ENCODE assay signal across 16 cellular contexts in the genomic region with DNA sequence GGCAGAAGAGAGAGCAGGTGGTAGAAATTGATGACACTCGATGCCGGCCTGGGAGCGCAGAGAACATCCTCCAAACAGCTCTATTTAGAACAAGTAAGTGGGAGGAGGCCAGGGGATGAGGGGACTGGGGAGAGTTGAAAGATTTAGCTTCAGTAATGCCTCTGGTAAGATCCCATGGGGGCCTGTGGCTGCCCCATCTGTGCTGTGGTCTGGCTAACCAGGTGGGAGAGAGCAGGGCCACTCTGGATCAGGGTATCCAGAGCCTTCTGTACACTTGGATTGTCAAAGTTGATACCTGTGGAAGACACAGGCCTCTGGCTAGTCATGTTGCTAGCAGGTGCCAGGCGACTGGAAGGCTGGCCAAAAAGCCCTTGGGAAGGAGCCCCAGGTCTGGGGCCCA. TPM values are rescaled to one million over a fixed set of nuclear protein-coding genes. Genes with fewer than 3 reads are reported as not detected.
"Had no signal": no experiment of that assay in that cellular context is flagged by ENCODE, and none has a peak within 500 bp of the region (broad histone marks: within the 10 kb centered on the region; RNA-seq: fewer than 3 reads in every experiment).

No MANE protein-coding gene starts in this region.

- DNase-seq: activated CD4-positive, alpha-beta T cell treated with anti-CD3 and anti-CD28 coated beads, Interleukin-2, amount 50 U/mL, for 4 hours; activated CD4-positive, CD25-positive, alpha-beta regulatory T cell treated with anti-CD3 and anti-CD28 coated beads, Interleukin-2, amount 50 U/mL, for 72 hours; activated naive CD4-positive, alpha-beta T cell treated with anti-CD3 and anti-CD28 coated beads, Interleukin-2, amount 50 U/mL, for 16 hours; body of pancreas; kidney glomerular epithelial cell; stimulated activated CD4-positive, alpha-beta T cell treated with anti-CD3 and anti-CD28 coated beads, Interleukin-2, amount 100 ng/mL, for 48 hours; stimulated activated naive CD8-positive, alpha-beta T cell treated with anti-CD3 and anti-CD28 coated beads, Interleukin-15, amount 100 ng/mL, for 72 hours; SW 1271; thyroid gland had no signal

- H3K27me3 ChIP-seq: body of pancreas, thyroid gland had no signal

- H2AFZ ChIP-seq: hepatocyte had no signal

- H3K4me3 Mint-ChIP-seq: neural crest cell; stimulated activated naive CD8-positive, alpha-beta T cell treated with anti-CD3 and anti-CD28 coated beads, Interleukin-15, amount 100 ng/mL, for 72 hours; T-helper 2 cell treated with Interferon-gamma antibody and Interleukin-4, amounts not matched to agents 5 μg/mL and 100 μg/mL, for 36 hours had no signal

- H3K27ac ChIP-seq: body of pancreas, gastroesophageal sphincter, hepatocyte, thyroid gland had no signal

- H3K4me3 ChIP-seq: body of pancreas, gastroesophageal sphincter, hepatocyte, thyroid gland had no signal

- H3K9me3 ChIP-seq: body of pancreas, gastroesophageal sphincter, thyroid gland had no signal

- H3K4me2 ChIP-seq: hepatocyte had no signal

- ATAC-seq: body of pancreas; gastroesophageal sphincter; stimulated activated naive CD8-positive, alpha-beta T cell treated with anti-CD3 and anti-CD28 coated beads, Interleukin-15, amount 100 ng/mL, for 72 hours had no signal

- H3K27ac Mint-ChIP-seq: stimulated activated naive CD8-positive, alpha-beta T cell treated with anti-CD3 and anti-CD28 coated beads, Interleukin-15, amount 100 ng/mL, for 72 hours; T-helper 2 cell treated with Interferon-gamma antibody and Interleukin-4, amounts not matched to agents 5 μg/mL and 100 μg/mL, for 36 hours had no signal

- H3K9me3 Mint-ChIP-seq: central memory CD8-positive, alpha-beta T cell; neural crest cell; stimulated activated naive CD8-positive, alpha-beta T cell treated with anti-CD3 and anti-CD28 coated beads, Interleukin-15, amount 100 ng/mL, for 72 hours; T-helper 2 cell treated with Interferon-gamma antibody and Interleukin-4, amounts not matched to agents 5 μg/mL and 100 μg/mL, for 36 hours had no signal

- FAIRE-seq: endothelial cell of umbilical vein had no signal

- H3K27me3 Mint-ChIP-seq: central memory CD8-positive, alpha-beta T cell had no signal

RNA-seq across cellular contexts. Expression of a gene that starts 33.1 kb away (rescaled TPM):
- total RNA-seq: body of pancreas, gastroesophageal sphincter, osteocyte had no signal

RNA-seq across cellular contexts. Expression of a gene that starts 53.4 kb away (rescaled TPM):
- total RNA-seq: endothelial cell of umbilical vein, neural crest cell, osteocyte had no signal
- polyA plus RNA-seq: endothelial cell of umbilical vein had no signal
